In genomic region chr2:109371481-109372170, GRCh38 we compare ENCODE assay signal across 12 cellular contexts.
"Had no signal": no experiment of that assay in that cellular context is flagged by ENCODE, and none has a peak within 500 bp of the region (broad histone marks: within the 10 kb centered on the region; RNA-seq: fewer than 3 reads in every experiment).

No MANE protein-coding gene starts in this region.

- ATAC-seq: activated naive CD4-positive, alpha-beta T cell treated with anti-CD3 and anti-CD28 coated beads, Interleukin-2, amount 50 U/mL, for 72 hours; activated T-cell treated with anti-CD3 and anti-CD28 coated beads, Interleukin-2, amount 50 U/mL, for 4 hours; pancreas had no signal

- H3K4me3 ChIP-seq: lower lobe of right lung, pancreas, vagina had no signal

- H3K27ac Mint-ChIP-seq: mesothelial cell of epicardium; T-helper 2 cell treated with Interferon-gamma antibody and Interleukin-4, amounts not matched to agents 5 μg/mL and 100 μg/mL, for 36 hours had no signal

- DNase-seq: activated gamma-delta T cell; activated T-cell treated with anti-CD3 and anti-CD28 coated beads, Interleukin-2, amount 50 U/mL, for 4 hours; effector CD4-positive, alpha-beta T cell; foreskin melanocyte; lower lobe of right lung; stimulated activated CD4-positive, alpha-beta T cell treated with anti-CD3 and anti-CD28 coated beads, Interleukin-12 subunit alpha, Interleukin-12 subunit beta, amount 100 ng/mL, for 4 hours; stimulated activated CD4-positive, alpha-beta T cell treated with anti-CD3 and anti-CD28 coated beads, Interleukin-2, amount 100 ng/mL, for 24 hours had no signal

- H3K27me3 ChIP-seq: pancreas, vagina had no signal

- H3K36me3 Mint-ChIP-seq: mesothelial cell of epicardium had no signal

- H3K9me3 Mint-ChIP-seq: activated naive CD4-positive, alpha-beta T cell treated with anti-CD3 and anti-CD28 coated beads, Interleukin-2, amount 50 U/mL, for 72 hours; activated T-cell treated with anti-CD3 and anti-CD28 coated beads, Interleukin-2, amount 50 U/mL, for 4 hours; mesothelial cell of epicardium; T-helper 2 cell treated with Interferon-gamma antibody and Interleukin-4, amounts not matched to agents 5 μg/mL and 100 μg/mL, for 36 hours had no signal

- H3K4me3 Mint-ChIP-seq: activated T-cell treated with anti-CD3 and anti-CD28 coated beads, Interleukin-2, amount 50 U/mL, for 4 hours; mesothelial cell of epicardium; T-helper 2 cell treated with Interferon-gamma antibody and Interleukin-4, amounts not matched to agents 5 μg/mL and 100 μg/mL, for 36 hours had no signal

- H3K27ac ChIP-seq: lower lobe of right lung, pancreas, vagina had no signal

- H3K4me1 ChIP-seq: pancreas, vagina had no signal

- H3K9me3 ChIP-seq: lower lobe of right lung, pancreas, vagina had no signal

- H3K36me3 ChIP-seq: pancreas had no signal
